Comparison of ENCODE assay signal across 1 cellular context in the genomic region with DNA sequence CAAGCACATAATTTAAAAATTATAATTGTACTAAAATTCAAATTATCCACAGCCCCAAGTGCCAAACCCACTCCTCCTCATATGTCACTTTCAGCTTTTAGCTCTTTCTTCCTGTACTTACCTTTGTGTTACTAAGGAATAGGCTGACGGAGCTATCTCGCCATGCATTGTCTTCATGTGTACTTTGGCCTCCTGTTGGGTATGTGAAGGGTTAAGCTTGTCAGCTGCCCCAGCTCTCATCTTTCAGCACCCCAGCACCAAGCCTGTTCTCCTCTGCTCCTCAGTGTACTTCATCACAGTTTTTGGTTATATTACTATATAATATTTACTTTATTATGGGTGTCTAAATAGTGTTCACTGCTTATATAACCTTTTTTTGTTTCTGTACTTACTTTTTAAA.
TF ChIP-seq lines count a peak whose summit lies in the region.

No MANE protein-coding gene starts in this region.

TF ChIP-seq in HepG2, 621 proteins besides CTCF, POLR2A, EP300 and RAD21:
- TF ChIP-seq, protein P1, sequence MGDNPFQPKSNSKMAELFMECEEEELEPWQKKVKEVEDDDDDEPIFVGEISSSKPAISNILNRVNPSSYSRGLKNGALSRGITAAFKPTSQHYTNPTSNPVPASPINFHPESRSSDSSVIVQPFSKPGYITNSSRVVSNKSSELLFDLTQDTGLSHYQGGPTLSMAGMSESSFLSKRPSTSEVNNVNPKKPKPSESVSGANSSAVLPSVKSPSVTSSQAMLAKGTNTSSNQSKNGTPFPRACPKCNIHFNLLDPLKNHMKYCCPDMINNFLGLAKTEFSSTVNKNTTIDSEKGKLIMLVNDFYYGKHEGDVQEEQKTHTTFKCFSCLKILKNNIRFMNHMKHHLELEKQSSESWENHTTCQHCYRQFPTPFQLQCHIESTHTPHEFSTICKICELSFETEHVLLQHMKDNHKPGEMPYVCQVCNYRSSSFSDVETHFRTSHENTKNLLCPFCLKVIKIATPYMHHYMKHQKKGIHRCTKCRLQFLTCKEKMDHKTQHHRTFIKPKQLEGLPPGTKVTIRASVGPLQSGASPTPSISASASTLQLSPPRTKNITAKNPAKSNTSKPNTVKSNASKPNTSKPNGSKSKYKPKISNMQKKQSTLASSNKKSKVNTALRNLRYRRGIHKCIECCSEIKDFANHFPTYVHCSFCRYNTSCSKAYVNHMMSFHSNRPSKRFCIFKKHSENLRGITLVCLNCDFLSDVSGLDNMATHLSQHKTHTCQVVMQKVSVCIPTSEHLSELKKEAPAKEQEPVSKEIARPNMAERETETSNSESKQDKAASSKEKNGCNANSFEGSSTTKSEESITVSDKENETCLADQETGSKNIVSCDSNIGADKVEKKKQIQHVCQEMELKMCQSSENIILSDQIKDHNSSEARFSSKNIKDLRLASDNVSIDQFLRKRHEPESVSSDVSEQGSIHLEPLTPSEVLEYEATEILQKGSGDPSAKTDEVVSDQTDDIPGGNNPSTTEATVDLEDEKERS (CRISPR knock-in tag; IDR thresholded peaks at IDR 0.05): no peak
- 0 out of 2 replicates have a peak, but pooled peaks have one; percentile 33 for TF ChIP-seq ZNF652 (CRISPR knock-in tag; IDR thresholded peaks at IDR 0.05; ENCODE audit: borderline replicate concordance, low read depth)
